ENCODE assay signal across 18 cellular contexts in genomic region chr18:37710731-37711130, GRCh38.
"Had no signal": no experiment of that assay in that cellular context is flagged by ENCODE, and none has a peak within 500 bp of the region (broad histone marks: within the 10 kb centered on the region; RNA-seq: fewer than 3 reads in every experiment).

No MANE protein-coding gene starts in this region.

- ATAC-seq: left lung, right lobe of liver had no signal

- DNase-seq: activated CD4-positive, alpha-beta memory T cell treated with anti-CD3 and anti-CD28 coated beads for 36 hours; activated T-cell treated with anti-CD3 and anti-CD28 coated beads, Interleukin-2, amount 50 U/mL, for 24 hours; adrenal gland; kidney; left lung; naive B cell; right lobe of liver; stimulated activated CD4-positive, alpha-beta T cell treated with anti-CD3 and anti-CD28 coated beads, Interleukin-4, amount 100 ng/mL, for 4 hours; stimulated activated CD8-positive, alpha-beta memory T cell treated with anti-CD3 and anti-CD28 coated beads, Interleukin-4, amount 100 ng/mL, for 48 hours; stimulated activated naive CD4-positive, alpha-beta T cell treated with Interleukin-2 at 50 U/mL for 16 hours; substantia nigra; uterus had no signal

- H3K27ac Mint-ChIP-seq: activated CD4-positive, alpha-beta memory T cell treated with anti-CD3 and anti-CD28 coated beads for 36 hours; activated naive CD4-positive, alpha-beta T cell treated with anti-CD3 and anti-CD28 coated beads, Interleukin-2, amount 50 U/mL, for 24 hours; activated T-cell treated with anti-CD3 and anti-CD28 coated beads, Interleukin-2, amount 50 U/mL, for 24 hours; naive B cell; neural progenitor cell had no signal

- H3K4me1 ChIP-seq: adrenal gland, left lung, neural progenitor cell, right lobe of liver, tibial nerve, uterus had no signal

- H3K4me3 ChIP-seq: adrenal gland, hepatocyte, left lung, neural progenitor cell, right lobe of liver, smooth muscle cell, tibial nerve, uterus had no signal

- H3K36me3 ChIP-seq: adrenal gland, left lung, neural progenitor cell, right lobe of liver, tibial nerve, uterus had no signal

- H3K27me3 Mint-ChIP-seq: activated CD4-positive, alpha-beta memory T cell treated with anti-CD3 and anti-CD28 coated beads for 36 hours; activated naive CD4-positive, alpha-beta T cell treated with anti-CD3 and anti-CD28 coated beads, Interleukin-2, amount 50 U/mL, for 24 hours; activated T-cell treated with anti-CD3 and anti-CD28 coated beads, Interleukin-2, amount 50 U/mL, for 24 hours; naive B cell had no signal

- H3K27ac ChIP-seq: adrenal gland, hepatocyte, left lung, neural progenitor cell, right lobe of liver, tibial nerve, uterus, VCaP had no signal

- H3K27me3 ChIP-seq: adrenal gland, hepatocyte, left lung, neural progenitor cell, right lobe of liver, tibial nerve, uterus had no signal

- H3K9me3 Mint-ChIP-seq: activated CD4-positive, alpha-beta memory T cell treated with anti-CD3 and anti-CD28 coated beads for 36 hours; activated naive CD4-positive, alpha-beta T cell treated with anti-CD3 and anti-CD28 coated beads, Interleukin-2, amount 50 U/mL, for 24 hours; activated T-cell treated with anti-CD3 and anti-CD28 coated beads, Interleukin-2, amount 50 U/mL, for 24 hours; neural progenitor cell had no signal

- H3K4me3 Mint-ChIP-seq: activated CD4-positive, alpha-beta memory T cell treated with anti-CD3 and anti-CD28 coated beads for 36 hours; activated naive CD4-positive, alpha-beta T cell treated with anti-CD3 and anti-CD28 coated beads, Interleukin-2, amount 50 U/mL, for 24 hours; activated T-cell treated with anti-CD3 and anti-CD28 coated beads, Interleukin-2, amount 50 U/mL, for 24 hours; naive B cell; neural progenitor cell had no signal

- H3K36me3 Mint-ChIP-seq: activated CD4-positive, alpha-beta memory T cell treated with anti-CD3 and anti-CD28 coated beads for 36 hours; activated naive CD4-positive, alpha-beta T cell treated with anti-CD3 and anti-CD28 coated beads, Interleukin-2, amount 50 U/mL, for 24 hours; naive B cell; neural progenitor cell had no signal

- H3K4me1 Mint-ChIP-seq: activated naive CD4-positive, alpha-beta T cell treated with anti-CD3 and anti-CD28 coated beads, Interleukin-2, amount 50 U/mL, for 24 hours; naive B cell had no signal

- H3K9me3 ChIP-seq: adrenal gland, left lung, right lobe of liver, tibial nerve, uterus had no signal
